28 cellular contexts compared by ENCODE assay signal in the genomic region with DNA sequence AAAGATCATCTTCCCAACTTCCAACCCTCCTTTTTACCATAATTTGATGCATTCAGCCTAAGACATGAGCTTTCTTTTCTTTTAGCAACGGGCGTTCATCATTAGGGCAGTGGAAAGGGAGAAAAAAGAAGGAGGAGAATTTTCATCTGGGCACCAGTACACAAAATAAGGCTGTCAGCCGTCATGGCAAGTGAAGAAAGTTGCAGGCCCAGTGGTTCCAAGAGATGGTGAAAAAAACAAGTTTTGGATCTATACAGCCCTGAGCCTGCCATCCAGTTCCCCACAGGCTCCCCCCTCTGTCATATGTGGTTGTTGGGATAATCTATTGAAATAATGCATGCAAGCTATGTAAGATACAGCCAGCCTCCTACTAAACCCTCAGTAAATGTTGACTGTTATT.
"Had no signal": no experiment of that assay in that cellular context is flagged by ENCODE, and none has a peak within 500 bp of the region (broad histone marks: within the 10 kb centered on the region; RNA-seq: fewer than 3 reads in every experiment).

No MANE protein-coding gene starts in this region.

- H3K4me1 ChIP-seq: colonic mucosa had no signal

- H2AFZ ChIP-seq: hepatocyte had no signal

- H3K4me3 Mint-ChIP-seq: dendritic cell treated with granulocyte-macrophage colony-stimulating factor and Interleukin-4, amounts not matched to agents 40 ng/mL and 50 ng/mL, for 4 days; effector memory CD8-positive, alpha-beta T cell; endodermal cell had no signal

- H3K36me3 ChIP-seq: colonic mucosa, esophagus muscularis mucosa, esophagus squamous epithelium, gastrocnemius medialis, gastroesophageal sphincter, heart left ventricle, heart right ventricle had no signal

- H3K27me3 ChIP-seq: colonic mucosa, esophagus muscularis mucosa, gastroesophageal sphincter, heart left ventricle, hepatocyte had no signal

- H3K4me2 ChIP-seq: hepatocyte had no signal

- H3K79me2 ChIP-seq: hepatocyte had no signal

- H3K4me3 ChIP-seq: colonic mucosa, coronary artery, dorsolateral prefrontal cortex, esophagus muscularis mucosa, esophagus squamous epithelium, gastrocnemius medialis, gastroesophageal sphincter, heart left ventricle, heart right ventricle, hepatocyte had no signal

- H3K27ac ChIP-seq: colonic mucosa, coronary artery, epithelial cell of prostate, esophagus muscularis mucosa, esophagus squamous epithelium, foreskin keratinocyte, gastrocnemius medialis, gastroesophageal sphincter, heart left ventricle, heart right ventricle, hepatocyte had no signal

- FAIRE-seq: endometrium, endothelial cell of umbilical vein, frontal cortex had no signal

- H3K9me3 ChIP-seq: colonic mucosa, gastrocnemius medialis had no signal

- H3K27ac Mint-ChIP-seq: dendritic cell treated with granulocyte-macrophage colony-stimulating factor and Interleukin-4, amounts not matched to agents 40 ng/mL and 50 ng/mL, for 4 days; effector memory CD8-positive, alpha-beta T cell; endodermal cell had no signal

- ATAC-seq: effector memory CD8-positive, alpha-beta T cell; esophagus mucosa; foreskin keratinocyte; gastrocnemius medialis; gastroesophageal sphincter; heart left ventricle; heart right ventricle had no signal

- DNase-seq: colonic mucosa; cortex of kidney; dermis blood vessel endothelial cell; dorsolateral prefrontal cortex; effector CD4-positive, alpha-beta T cell; effector CD8-positive, alpha-beta T cell; effector memory CD4-positive, alpha-beta T cell; effector memory CD8-positive, alpha-beta T cell; endodermal cell; esophagus squamous epithelium; foreskin fibroblast; foreskin keratinocyte; foreskin melanocyte; gastrocnemius medialis; glutamatergic neuron; head of caudate nucleus; heart left ventricle; heart right ventricle had no signal
